In the genomic region with DNA sequence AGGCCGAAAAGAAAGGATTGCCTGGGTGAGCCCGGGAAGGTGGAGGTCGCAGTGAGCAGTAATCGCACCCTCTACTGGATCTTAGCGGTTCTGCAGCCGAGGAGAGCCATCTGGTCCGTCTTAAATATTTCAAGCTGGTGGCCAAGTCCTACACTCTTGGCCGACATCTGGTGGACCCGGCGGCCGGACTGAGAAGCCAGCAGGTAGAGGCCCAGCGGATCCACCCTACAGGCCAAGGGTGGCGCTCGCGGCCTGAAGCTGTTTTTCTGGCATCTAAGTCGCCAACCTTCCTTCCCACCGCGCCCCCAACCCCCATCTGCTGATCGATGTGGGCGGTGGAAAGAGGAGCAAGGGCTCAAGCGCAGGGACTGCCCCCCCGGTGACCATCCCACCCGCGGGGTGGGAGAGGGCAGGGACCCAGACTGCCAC, we compare ENCODE assay signal across 8 cellular contexts. TPM values are rescaled to one million over a fixed set of nuclear protein-coding genes. Genes with fewer than 3 reads are reported as not detected.
DNase-seq lines count a peak whose midpoint lies in the region; ATAC-seq and TF ChIP-seq lines count a peak whose summit lies in the region.

No MANE protein-coding gene starts in this region.

- no CpG with 5 or more reads among the region's 24 CpGs for WGBS in iPS DF 6.9 (ENCODE audit: insufficient coverage, insufficient read length)

- H3K27me3 Mint-ChIP-seq in activated naive CD8-positive, alpha-beta T cell treated with anti-CD3 and anti-CD28 coated beads, Interleukin-2, amount 50 U/mL, for 24 hours: peaks cover 36% of the 10 kb centered on the region

- peaks cover 16% of the 10 kb centered on the region for H3K9me3 Mint-ChIP-seq in activated naive CD8-positive, alpha-beta T cell treated with anti-CD3 and anti-CD28 coated beads, Interleukin-2, amount 50 U/mL, for 24 hours

- no peak overlapping the region for H3K27ac Mint-ChIP-seq in activated naive CD8-positive, alpha-beta T cell treated with anti-CD3 and anti-CD28 coated beads, Interleukin-2, amount 50 U/mL, for 24 hours

- no peak for ATAC-seq in activated naive CD8-positive, alpha-beta T cell treated with anti-CD3 and anti-CD28 coated beads, Interleukin-2, amount 50 U/mL, for 24 hours

- no peak overlapping the region for H3K27ac ChIP-seq in 22Rv1
- no peak overlapping the region for H3K27ac ChIP-seq in iPS DF 6.9 (ENCODE audit: low read length)
- H3K27ac ChIP-seq in Peyer's patch: no peak overlapping the region

- H3K36me3 ChIP-seq in iPS DF 6.9 (ENCODE audit: control insufficient read depth, insufficient read depth, low read length) (no peaks in the 10 kb centered on the region), Peyer's patch (no peaks in the 10 kb centered on the region)

- H3K4me1 ChIP-seq in iPS DF 6.9 (ENCODE audit: control insufficient read depth, insufficient read depth, low read length): no peaks in the 10 kb centered on the region
- H3K4me1 ChIP-seq in Peyer's patch: peaks cover 0 to 7% (median 0%) of the 10 kb centered on the region in 4 donors

- peak; percentile 10 for DNase-seq in activated naive CD8-positive, alpha-beta T cell treated with anti-CD3 and anti-CD28 coated beads, Interleukin-2, amount 50 U/mL, for 24 hours
- peak; percentile 29 for DNase-seq in iPS DF 6.9 (ENCODE audit: low read depth, low spot score)
- DNase-seq in NCI-H1417 treated with DMSO at 0.1 percent for 48 hours (lab: John Stamatoyannopoulos, UW): no peak
- DNase-seq in HuH-7 (ENCODE audit: low spot score): no peak
- DNase-seq in Peyer's patch: no peak
- no peak for DNase-seq in hepatic stellate cell (ENCODE audit: low spot score)

- H3K9me3 ChIP-seq in iPS DF 6.9 (ENCODE audit: control insufficient read depth, insufficient read depth, low read length): peaks cover 5% of the 10 kb centered on the region
- peaks cover 0 to 14% (median 3%) of the 10 kb centered on the region in 4 donors for H3K9me3 ChIP-seq in Peyer's patch

- H3K36me3 Mint-ChIP-seq in activated naive CD8-positive, alpha-beta T cell treated with anti-CD3 and anti-CD28 coated beads, Interleukin-2, amount 50 U/mL, for 24 hours (ENCODE audit: low read depth): peaks cover 9% of the 10 kb centered on the region

- no peak overlapping the region for H3K4me3 Mint-ChIP-seq in activated naive CD8-positive, alpha-beta T cell treated with anti-CD3 and anti-CD28 coated beads, Interleukin-2, amount 50 U/mL, for 24 hours

- H3K4me3 ChIP-seq in GM12875 (ENCODE audit: low read depth, low read length) (no peak overlapping the region), iPS DF 6.9 (ENCODE audit: low read length) (no peak overlapping the region), Peyer's patch (peak overlapping the region in 1 of 4 donors; percentile 39)

- H3K27me3 ChIP-seq in iPS DF 6.9 (ENCODE audit: control insufficient read depth, insufficient read depth, low read length) (no peaks in the 10 kb centered on the region), Peyer's patch (no peaks in the 10 kb centered on the region)

- no peak for TF ChIP-seq POLR2A in Peyer's patch (IDR thresholded peaks at IDR 0.05)

- H3K4me1 Mint-ChIP-seq in activated naive CD8-positive, alpha-beta T cell treated with anti-CD3 and anti-CD28 coated beads, Interleukin-2, amount 50 U/mL, for 24 hours: peaks cover 2% of the 10 kb centered on the region

- TF ChIP-seq CTCF in 22Rv1 (IDR thresholded peaks at IDR 0.05) (peak; percentile 74), GM12875 (IDR thresholded peaks at IDR 0.05; ENCODE audit: borderline replicate concordance, insufficient read depth, low read depth, low read length) (peak; percentile 13; the same call in 1 of the 2 replicates), Peyer's patch (IDR thresholded peaks at IDR 0.05) (no peak)

RNA-seq across cellular contexts. Expression of a gene that starts 46.5 kb away (rescaled TPM):
- total RNA-seq in Peyer's patch: not detected

Comparison
In these comparisons a context has a peak if more than half of its experiments do, and no peak if none do; other contexts are left out.
1. CTCF ChIP-seq: peak in 22Rv1 (single experiment) and GM12875 (single experiment); none in Peyer's patch (0 of 6).
2. DNase-seq: peak in activated naive CD8-positive, alpha-beta T cell treated with anti-CD3 and anti-CD28 coated beads, Interleukin-2, amount 50 U/mL, for 24 hours (single experiment) and iPS DF 6.9 (single experiment); none in NCI-H1417 treated with DMSO at 0.1 percent for 48 hours (single experiment), HuH-7 (single experiment), Peyer's patch (0 of 3) and hepatic stellate cell (single experiment).